1 cellular context compared by ENCODE assay signal in genomic region chr7:25260862-25261454, GRCh38.
TF ChIP-seq lines count a peak whose summit lies in the region.

No MANE protein-coding gene starts in this region.

TF ChIP-seq in IMR-90, 13 proteins besides CTCF, POLR2A, EP300 and RAD21 (continued from another document):
- TF ChIP-seq ELK1 (IDR thresholded peaks at IDR 0.05; ENCODE audit: borderline replicate concordance, low read depth, low read length) (no peak), RCOR1 (IDR thresholded peaks at IDR 0.05; ENCODE audit: insufficient replicate concordance, low read length) (no peak), CHD1 (IDR thresholded peaks at IDR 0.05; ENCODE audit: low read depth, low read length) (no peak), FOS (IDR thresholded peaks at IDR 0.05; ENCODE audit: low read depth, low read length) (no peak), BHLHE40 (IDR thresholded peaks at IDR 0.05; ENCODE audit: low read depth, low read length) (no peak), MXI1 (IDR thresholded peaks at IDR 0.05; ENCODE audit: borderline replicate concordance, low read depth, low read length) (no peak)
TF ChIP-seq in IMR-90: peak in this region for 0.
